17 cellular contexts compared by ENCODE assay signal in genomic region chr10:1040133-1040532, GRCh38. TPM values are rescaled to one million over a fixed set of nuclear protein-coding genes. Genes with fewer than 3 reads are reported as not detected.
"Had no signal": no experiment of that assay in that cellular context is flagged by ENCODE, and none has a peak within 500 bp of the region (broad histone marks: within the 10 kb centered on the region; RNA-seq: fewer than 3 reads in every experiment).

No MANE protein-coding gene starts in this region.

- H3K27me3 Mint-ChIP-seq: activated naive CD8-positive, alpha-beta T cell treated with anti-CD3 and anti-CD28 coated beads for 36 hours; stimulated activated naive B cell treated with anti-CD40 and anti-IgM and Interleukin-4, amounts not matched to agents 10 μg/mL and 1 μg/mL and 100 μg/mL, for 72 hours had no signal

- H3K9me3 ChIP-seq: gastroesophageal sphincter, heart right ventricle, tibial nerve had no signal

- H3K27ac Mint-ChIP-seq: activated naive CD8-positive, alpha-beta T cell treated with anti-CD3 and anti-CD28 coated beads for 36 hours; stimulated activated naive B cell treated with anti-CD40 and anti-IgM and Interleukin-4, amounts not matched to agents 10 μg/mL and 1 μg/mL and 100 μg/mL, for 72 hours had no signal

- H3K27me3 ChIP-seq: gastroesophageal sphincter, heart right ventricle, tibial nerve had no signal

- FAIRE-seq: bronchial epithelial cell had no signal

- H3K9me3 Mint-ChIP-seq: activated naive CD8-positive, alpha-beta T cell treated with anti-CD3 and anti-CD28 coated beads for 36 hours; activated T-cell treated with anti-CD3 and anti-CD28 coated beads, Interleukin-2, amount 50 U/mL, for 4 hours; stimulated activated naive B cell treated with anti-CD40 and anti-IgM and Interleukin-4, amounts not matched to agents 10 μg/mL and 1 μg/mL and 100 μg/mL, for 72 hours had no signal

- H3K4me3 ChIP-seq: gastroesophageal sphincter, heart right ventricle, lung, tibial nerve had no signal

- H3K27ac ChIP-seq: gastroesophageal sphincter, heart right ventricle, tibial nerve had no signal

- DNase-seq: activated gamma-delta T cell treated with Interleukin-2 at 50 U/mL for 16 hours; activated naive CD8-positive, alpha-beta T cell treated with anti-CD3 and anti-CD28 coated beads for 36 hours; activated T-cell treated with anti-CD3 and anti-CD28 coated beads, Interleukin-2, amount 50 U/mL, for 4 hours; anterior cingulate cortex; heart right ventricle; islet precursor cell; stimulated activated CD4-positive, alpha-beta T cell treated with anti-CD3 and anti-CD28 coated beads, Interleukin-4, amount 100 ng/mL, for 1 hour; stimulated activated naive B cell treated with anti-CD40 and anti-IgM and Interleukin-4, amounts not matched to agents 10 μg/mL and 1 μg/mL and 100 μg/mL, for 72 hours; substantia nigra had no signal

- H3K4me3 Mint-ChIP-seq: activated naive CD8-positive, alpha-beta T cell treated with anti-CD3 and anti-CD28 coated beads for 36 hours; activated T-cell treated with anti-CD3 and anti-CD28 coated beads, Interleukin-2, amount 50 U/mL, for 4 hours; stimulated activated naive B cell treated with anti-CD40 and anti-IgM and Interleukin-4, amounts not matched to agents 10 μg/mL and 1 μg/mL and 100 μg/mL, for 72 hours had no signal

RNA-seq across cellular contexts. Expression of gene IDI2, which starts 14.5 kb away (rescaled TPM):
- total RNA-seq: activated naive CD8-positive, alpha-beta T cell treated with anti-CD3 and anti-CD28 coated beads for 36 hours; activated T-cell treated with anti-CD3 and anti-CD28 coated beads, Interleukin-2, amount 50 U/mL, for 4 hours; bronchial epithelial cell; cerebellum; dermis microvascular lymphatic vessel endothelial cell; epithelial cell of proximal tubule; gastroesophageal sphincter; skeletal muscle tissue had no signal
